In the genomic region with DNA sequence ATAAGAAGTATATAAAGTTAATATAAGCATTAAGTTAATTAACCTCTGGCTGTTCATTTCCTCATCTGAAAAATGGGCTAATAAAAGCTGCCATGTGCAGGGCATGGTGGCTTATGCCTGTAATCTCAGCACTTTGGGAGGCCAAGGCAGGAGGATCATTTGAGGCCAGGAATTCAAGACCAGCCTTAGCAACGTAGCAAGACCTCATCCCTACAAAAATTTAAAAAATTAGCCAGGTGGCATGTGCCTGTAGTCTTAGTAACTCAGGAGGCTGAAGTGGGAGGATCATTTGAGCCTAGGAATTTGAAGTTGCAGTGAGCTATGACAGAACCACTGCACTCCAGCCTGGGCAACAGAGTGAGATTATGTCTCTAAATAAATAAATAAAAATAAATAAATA, we compare ENCODE assay signal across 11 cellular contexts. TPM values are rescaled to one million over a fixed set of nuclear protein-coding genes. Genes with fewer than 3 reads are reported as not detected.
"Had no signal": no experiment of that assay in that cellular context is flagged by ENCODE, and none has a peak within 500 bp of the region (broad histone marks: within the 10 kb centered on the region; RNA-seq: fewer than 3 reads in every experiment).

No MANE protein-coding gene starts in this region.

- H3K27ac Mint-ChIP-seq: HFFc6 had no signal

- H3K36me3 ChIP-seq: HAP-1 had no signal

- H3K9ac ChIP-seq: GM23248 had no signal

- ATAC-seq: HCT116 had no signal

- H3K9me3 ChIP-seq: HAP-1 had no signal

- H3K9me3 Mint-ChIP-seq: HFFc6 had no signal

- H3K4me3 Mint-ChIP-seq: HFFc6 had no signal

- DNase-seq: GM23248, GOT3, H7, HFFc6, IMR-90, KBM-7 had no signal

- H3K4me1 ChIP-seq: HAP-1 had no signal

- H2AFZ ChIP-seq: GM23248 had no signal

- H3K27ac ChIP-seq: GM23248, HL-60 had no signal

- H3K4me3 ChIP-seq: GM23248, HAP-1 had no signal

RNA-seq across cellular contexts. Expression of a gene that starts 49.0 kb away (rescaled TPM):
- total RNA-seq: GM23248, H4, H7, HFFc6, HT1080, IMR-90 had no signal
- polyA plus RNA-seq: GM23248, IMR-90 had no signal
